13 cellular contexts compared by ENCODE assay signal in the genomic region with DNA sequence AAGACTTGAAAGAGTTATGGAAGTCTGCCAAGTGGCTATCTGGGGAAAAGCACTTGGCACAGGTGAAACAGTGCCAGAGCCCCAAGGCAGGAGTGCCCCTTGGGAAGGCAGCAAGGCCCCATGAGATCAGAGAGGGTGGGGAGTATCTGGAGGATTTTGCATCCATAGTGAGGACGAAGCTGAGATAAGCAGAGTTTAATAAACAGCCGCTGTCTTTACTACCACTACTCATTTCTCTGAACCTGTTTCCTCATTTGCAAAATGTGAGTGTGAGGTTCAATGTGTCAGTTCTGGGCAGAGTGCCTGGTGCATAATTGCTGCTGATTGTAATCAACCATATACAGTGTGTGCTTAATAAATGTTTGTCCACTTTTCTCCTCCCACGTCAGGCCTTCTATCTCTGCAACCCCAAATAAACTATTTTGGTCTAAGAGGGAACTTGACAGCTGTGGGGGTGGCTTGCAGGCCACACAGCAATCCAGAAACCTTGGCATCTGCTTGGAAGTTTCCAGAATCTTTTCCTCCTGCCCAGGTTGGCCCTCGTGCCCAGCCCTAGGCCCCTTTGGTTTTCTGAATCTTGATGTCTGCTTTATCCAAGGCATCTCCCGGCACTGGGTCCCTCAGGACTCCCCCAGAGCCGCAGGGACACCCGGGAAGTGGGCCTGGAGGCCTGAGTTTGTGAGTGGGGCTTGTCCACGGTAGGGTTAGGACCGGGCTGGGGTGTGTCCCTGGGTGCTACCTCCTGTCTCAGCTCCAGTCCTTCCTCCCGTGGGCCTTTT. TPM values are rescaled to one million over a fixed set of nuclear protein-coding genes. Genes with fewer than 3 reads are reported as not detected.
A peak's percentile ranks its signal among the peaks of the same experiment; 100 is the strongest.
DNase-seq lines count a peak whose midpoint lies in the region; ATAC-seq and TF ChIP-seq lines count a peak whose summit lies in the region.
"Had no signal": no experiment of that assay in that cellular context is flagged by ENCODE, and none has a peak within 500 bp of the region (broad histone marks: within the 10 kb centered on the region; RNA-seq: fewer than 3 reads in every experiment).

No MANE protein-coding gene starts in this region.

- H3K36me3 ChIP-seq in PC-3 (ENCODE audit: low read depth, low read length) = no peaks in the 10 kb centered on the region

- BruUV-seq in PC-3 (replicated peaks; lab: Mats Ljungman, UMichigan) = no TSS peak

- DNase-seq in CD1c-positive myeloid dendritic cell (ENCODE audit: extremely low spot score) = peak; percentile 41
- DNase-seq in NCI-H1092 treated with DMSO at 0.1 percent for 48 hours (lab: John Stamatoyannopoulos, UW) = peak; percentile 36
- peak; percentile 25 for DNase-seq in kidney tubule cell (ENCODE audit: low spot score)
- no peak for DNase-seq in PC-3
- no peak for DNase-seq in pons (ENCODE audit: low spot score)
- DNase-seq: endodermal cell; GDM1; H9; naive thymus-derived CD8-positive, alpha-beta T cell; NCI-H1417 treated with DMSO at 0.1 percent for 48 hours had no signal

- no peaks in the 10 kb centered on the region for H3K9me3 ChIP-seq in PC-3 (ENCODE audit: low read length)

- no peaks in the 10 kb centered on the region for H3K27me3 ChIP-seq in PC-3 (ENCODE audit: low read length)

- no peak for ATAC-seq in HG03280 (IDR thresholded peaks at IDR 0.05; ENCODE audit: unreplicated experiment)
- ATAC-seq in PC-3 = no peak
- ATAC-seq in HG02642 (IDR thresholded peaks at IDR 0.05; ENCODE audit: poor library complexity, unreplicated experiment) = no peak
- ATAC-seq: naive thymus-derived CD8-positive, alpha-beta T cell had no signal

- peaks cover 20% of the 10 kb centered on the region for H3K4me1 ChIP-seq in PC-3 (ENCODE audit: insufficient read depth, low read length)

- CTCF ChIA-PET in PC-3 (lab: Charles Lee) = no interaction called here

- no peak overlapping the region for H2AFZ ChIP-seq in PC-3 (ENCODE audit: low read length)

- H3K27ac ChIP-seq in VCaP (peak overlapping the region; percentile 62), PC-3 (ENCODE audit: low read length) (no peak overlapping the region)

- peaks cover 35% of the 10 kb centered on the region for H3K79me2 ChIP-seq in PC-3 (ENCODE audit: low read length)

- no peak for TF ChIP-seq CTCF in VCaP (conservative IDR thresholded peaks at IDR 0.05)
- TF ChIP-seq CTCF in PC-3 (conservative IDR thresholded peaks at IDR 0.05; ENCODE audit: low read depth, low read length) = no peak

- H3K4me3 ChIP-seq in PC-3 (ENCODE audit: low read length) = no peak overlapping the region

- H3F3A ChIP-seq in PC-3 (ENCODE audit: low read length, unreplicated experiment) = no peaks in the 10 kb centered on the region

- no peak overlapping the region for H3K9ac ChIP-seq in PC-3 (ENCODE audit: low read length)

- intact Hi-C loops in PC-3 (cut with micrococcal nuclease) = no loop called here

- POLR2A ChIA-PET in PC-3 (lab: Charles Lee; ENCODE audit: unreplicated experiment) = no interaction called here

- H3K4me2 ChIP-seq in PC-3 (ENCODE audit: low read length) = no peak overlapping the region

- H4K20me1 ChIP-seq in PC-3 (ENCODE audit: low read length) = no peaks in the 10 kb centered on the region

- no peaks in the 10 kb centered on the region for H3K9me2 ChIP-seq in PC-3 (replicated peaks; ENCODE audit: low read length)

RNA-seq across cellular contexts. Expression of gene ABCB9, which starts 4.5 kb away (rescaled TPM):
- 18.4 and 20.9 TPM in 2 replicates for total RNA-seq in PC-3 (2014; rRNA removed)

RNA-seq across cellular contexts. Expression of gene OGFOD2, which starts 13.3 kb away (rescaled TPM):
- 33.3 and 35.6 TPM in 2 replicates for total RNA-seq in PC-3 (2014; rRNA removed)

RNA-seq across cellular contexts. Expression of gene ARL6IP4, which starts 18.7 kb away (rescaled TPM):
- 363 and 486 TPM in 2 replicates for total RNA-seq in PC-3 (2014; rRNA removed)

Comparison
In these comparisons a context has a peak if more than half of its experiments do, and no peak if none do; other contexts are left out.
1. DNase-seq: peak in CD1c-positive myeloid dendritic cell (single experiment), NCI-H1092 treated with DMSO at 0.1 percent for 48 hours (single experiment) and kidney tubule cell (single experiment); none in PC-3 (single experiment) and pons (single experiment).